20 cellular contexts compared by ENCODE assay signal in genomic region chr14:51117579-51117978, GRCh38. TPM values are rescaled to one million over a fixed set of nuclear protein-coding genes. Genes with fewer than 3 reads are reported as not detected.
DNase-seq lines count a peak whose midpoint lies in the region; ATAC-seq and TF ChIP-seq lines count a peak whose summit lies in the region.
"Had no signal": no experiment of that assay in that cellular context is flagged by ENCODE, and none has a peak within 500 bp of the region (broad histone marks: within the 10 kb centered on the region; RNA-seq: fewer than 3 reads in every experiment).

No MANE protein-coding gene starts in this region.

- CTCF ChIA-PET in activated CD8-positive, alpha-beta T cell treated with anti-CD3 and anti-CD28 coated beads for 36 hours (lab: Charles Lee): no interaction called here
- CTCF ChIA-PET in activated CD8-positive, alpha-beta T cell treated with anti-CD3 and anti-CD28 coated beads, Interleukin-2, amount 10 ng/mL, durations not matched to agents 7 days and 5 days (lab: Charles Lee): no interaction called here
- CTCF ChIA-PET in PC-3 (lab: Charles Lee): no interaction called here

- H3K4me3 Mint-ChIP-seq in activated CD8-positive, alpha-beta T cell treated with anti-CD3 and anti-CD28 coated beads for 36 hours: no peak overlapping the region
- H3K4me3 Mint-ChIP-seq in activated CD8-positive, alpha-beta T cell treated with anti-CD3 and anti-CD28 coated beads, Interleukin-2, amount 10 ng/mL, durations not matched to agents 7 days and 5 days: no peak overlapping the region
- H3K4me3 Mint-ChIP-seq in stimulated activated naive B cell treated with anti-CD40 and anti-IgM and Interleukin-4, amounts not matched to agents 10 μg/mL and 1 μg/mL and 100 μg/mL, for 72 hours: no peak overlapping the region
- H3K4me3 Mint-ChIP-seq: CD4-positive, CD25-positive, alpha-beta regulatory T cell; CD8-positive, alpha-beta T cell; HFFc6 had no signal

- no peaks in the 10 kb centered on the region for H3K36me3 ChIP-seq in DOHH2 (ENCODE audit: control insufficient read depth, low read length)
- no peaks in the 10 kb centered on the region for H3K36me3 ChIP-seq in PC-3 (ENCODE audit: low read depth, low read length)
- H3K36me3 ChIP-seq in GM23248 (ENCODE audit: low read depth): no peaks in the 10 kb centered on the region
- H3K36me3 ChIP-seq: HAP-1 had no signal

- TF ChIP-seq CTCF in activated CD8-positive, alpha-beta T cell treated with anti-CD3 and anti-CD28 coated beads for 36 hours (IDR thresholded peaks at IDR 0.05): no peak
- no peak for TF ChIP-seq CTCF in DOHH2 (IDR thresholded peaks at IDR 0.05; ENCODE audit: low read depth, low read length, poor library complexity, severe bottlenecking)
- TF ChIP-seq CTCF in PC-3 (conservative IDR thresholded peaks at IDR 0.05; ENCODE audit: low read depth, low read length): no peak

- H3F3A ChIP-seq in DOHH2 (ENCODE audit: control insufficient read depth, insufficient read depth): peaks cover 2% of the 10 kb centered on the region; the same call in 1 of the 2 replicates
- H3F3A ChIP-seq in PC-3 (ENCODE audit: low read length, unreplicated experiment): no peaks in the 10 kb centered on the region
- H3F3A ChIP-seq in GM23248 (ENCODE audit: insufficient read depth): no peaks in the 10 kb centered on the region

- H3K4me2 ChIP-seq in DOHH2 (ENCODE audit: low read length) (peak overlapping the region; percentile 37), PC-3 (ENCODE audit: low read length) (no peak overlapping the region), GM23248 (ENCODE audit: unreplicated experiment) (no peak overlapping the region)

- peaks cover 3% of the 10 kb centered on the region for H3K27me3 Mint-ChIP-seq in activated CD8-positive, alpha-beta T cell treated with anti-CD3 and anti-CD28 coated beads for 36 hours
- peaks cover 14% of the 10 kb centered on the region for H3K27me3 Mint-ChIP-seq in activated CD8-positive, alpha-beta T cell treated with anti-CD3 and anti-CD28 coated beads, Interleukin-2, amount 10 ng/mL, durations not matched to agents 7 days and 5 days (ENCODE audit: low read depth)
- peaks cover 0 to 5% of the 10 kb centered on the region in 2 donors for H3K27me3 Mint-ChIP-seq in stimulated activated naive B cell treated with anti-CD40 and anti-IgM and Interleukin-4, amounts not matched to agents 10 μg/mL and 1 μg/mL and 100 μg/mL, for 72 hours

- 67 to 87% methylated on average over 1 of the region's 1 CpG for WGBS in GM23248 (ENCODE audit: low coverage in 1 of 2, low lambda C conversion rate in 2 of 2, missing lambda C conversion rate in 2 of 2), 2 experiments

- H3K4me3 ChIP-seq in DOHH2 (ENCODE audit: low read length): no peak overlapping the region
- H3K4me3 ChIP-seq in PC-3 (ENCODE audit: low read length): no peak overlapping the region
- no peak overlapping the region for H3K4me3 ChIP-seq in GM23248
- H3K4me3 ChIP-seq: GM12878, HAP-1 had no signal

- no peaks in the 10 kb centered on the region for H3K79me2 ChIP-seq in DOHH2 (ENCODE audit: control insufficient read depth, low read length)
- no peaks in the 10 kb centered on the region for H3K79me2 ChIP-seq in PC-3 (ENCODE audit: low read length)
- no peaks in the 10 kb centered on the region for H3K79me2 ChIP-seq in GM23248 (ENCODE audit: insufficient read depth)

- peak; percentile 8 for DNase-seq in activated CD8-positive, alpha-beta T cell treated with anti-CD3 and anti-CD28 coated beads for 36 hours
- no peak for DNase-seq in activated CD8-positive, alpha-beta T cell treated with anti-CD3 and anti-CD28 coated beads, Interleukin-2, amount 10 ng/mL, durations not matched to agents 7 days and 5 days
- no peak for DNase-seq in PC-3
- DNase-seq in stimulated activated naive B cell treated with anti-CD40 and anti-IgM and Interleukin-4, amounts not matched to agents 10 μg/mL and 1 μg/mL and 100 μg/mL, for 72 hours: no peak
- DNase-seq in GM23248: no peak
- DNase-seq in NCI-H526 treated with DMSO at 0.1 percent for 48 hours (lab: John Stamatoyannopoulos, UW): no peak
- DNase-seq in NCI-H2196 treated with DMSO at 0.1 percent for 48 hours (lab: John Stamatoyannopoulos, UW; ENCODE audit: unreplicated experiment): no peak
- DNase-seq: Caco-2; CD4-positive, CD25-positive, alpha-beta regulatory T cell; CD8-positive, alpha-beta T cell; DMS153; DND-41; EL; GDM1; GOT3; HFFc6 had no signal

- in situ Hi-C loops in GM23248 (cut with MboI): no loop called here

- H3K4me1 ChIP-seq in DOHH2 (ENCODE audit: control insufficient read depth, low read length) (peaks cover 59% of the 10 kb centered on the region), PC-3 (ENCODE audit: insufficient read depth, low read length) (no peaks in the 10 kb centered on the region), GM23248 (ENCODE audit: insufficient read depth) (no peaks in the 10 kb centered on the region)
- H3K4me1 ChIP-seq: Caco-2 had no signal

- peaks cover 4% of the 10 kb centered on the region for H3K4me1 Mint-ChIP-seq in activated CD8-positive, alpha-beta T cell treated with anti-CD3 and anti-CD28 coated beads for 36 hours (ENCODE audit: low read depth)
- H3K4me1 Mint-ChIP-seq in activated CD8-positive, alpha-beta T cell treated with anti-CD3 and anti-CD28 coated beads, Interleukin-2, amount 10 ng/mL, durations not matched to agents 7 days and 5 days (ENCODE audit: low read depth): no peaks in the 10 kb centered on the region
- H3K4me1 Mint-ChIP-seq in stimulated activated naive B cell treated with anti-CD40 and anti-IgM and Interleukin-4, amounts not matched to agents 10 μg/mL and 1 μg/mL and 100 μg/mL, for 72 hours: peaks cover 6 to 9% of the 10 kb centered on the region in 2 donors
- H3K4me1 Mint-ChIP-seq: CD4-positive, CD25-positive, alpha-beta regulatory T cell had no signal

- H2AFZ ChIP-seq in PC-3 (ENCODE audit: low read length): no peak overlapping the region
- no peak overlapping the region for H2AFZ ChIP-seq in GM23248

- H3K27ac ChIP-seq in DOHH2 (ENCODE audit: low read depth, low read length) (peak overlapping the region; percentile 52), PC-3 (ENCODE audit: low read length) (no peak overlapping the region), GM23248 (no peak overlapping the region)
- H3K27ac ChIP-seq: C4-2B had no signal

- H3K27ac Mint-ChIP-seq in activated CD8-positive, alpha-beta T cell treated with anti-CD3 and anti-CD28 coated beads for 36 hours: no peak overlapping the region
- H3K27ac Mint-ChIP-seq in activated CD8-positive, alpha-beta T cell treated with anti-CD3 and anti-CD28 coated beads, Interleukin-2, amount 10 ng/mL, durations not matched to agents 7 days and 5 days: no peak overlapping the region
- no peak overlapping the region for H3K27ac Mint-ChIP-seq in stimulated activated naive B cell treated with anti-CD40 and anti-IgM and Interleukin-4, amounts not matched to agents 10 μg/mL and 1 μg/mL and 100 μg/mL, for 72 hours
- H3K27ac Mint-ChIP-seq: CD4-positive, CD25-positive, alpha-beta regulatory T cell; CD8-positive, alpha-beta T cell; HFFc6 had no signal

- H4K20me1 ChIP-seq in DOHH2 (ENCODE audit: control insufficient read depth, insufficient read depth, low read depth, low read length) (no peaks in the 10 kb centered on the region), PC-3 (ENCODE audit: low read length) (no peaks in the 10 kb centered on the region), GM23248 (ENCODE audit: insufficient read depth) (no peaks in the 10 kb centered on the region)

- no peaks in the 10 kb centered on the region for H3K27me3 ChIP-seq in DOHH2 (ENCODE audit: control insufficient read depth, low read length)
- 0 out of 2 replicates have a peak, but pooled peaks cover 15% of the 10 kb centered on the region for H3K27me3 ChIP-seq in PC-3 (ENCODE audit: low read length)
- H3K27me3 ChIP-seq in GM23248 (replicated peaks; ENCODE audit: insufficient read depth): peaks cover 68% of the 10 kb centered on the region

- POLR2A ChIA-PET in activated CD8-positive, alpha-beta T cell treated with anti-CD3 and anti-CD28 coated beads for 36 hours (lab: Charles Lee): no interaction called here
- POLR2A ChIA-PET in activated CD8-positive, alpha-beta T cell treated with anti-CD3 and anti-CD28 coated beads, Interleukin-2, amount 10 ng/mL, durations not matched to agents 7 days and 5 days (lab: Charles Lee): no interaction called here
- POLR2A ChIA-PET in PC-3 (lab: Charles Lee; ENCODE audit: unreplicated experiment): no interaction called here

- BruUV-seq in PC-3 (replicated peaks; lab: Mats Ljungman, UMichigan): no TSS peak

- intact Hi-C loops in activated CD8-positive, alpha-beta T cell treated with anti-CD3 and anti-CD28 coated beads for 36 hours (cut with micrococcal nuclease): no loop called here
- intact Hi-C loops in PC-3 (cut with micrococcal nuclease): no loop called here

- no peaks in the 10 kb centered on the region for H3K36me3 Mint-ChIP-seq in activated CD8-positive, alpha-beta T cell treated with anti-CD3 and anti-CD28 coated beads for 36 hours (ENCODE audit: low read depth)
- no peaks in the 10 kb centered on the region for H3K36me3 Mint-ChIP-seq in activated CD8-positive, alpha-beta T cell treated with anti-CD3 and anti-CD28 coated beads, Interleukin-2, amount 10 ng/mL, durations not matched to agents 7 days and 5 days (ENCODE audit: low read depth)
- H3K36me3 Mint-ChIP-seq in stimulated activated naive B cell treated with anti-CD40 and anti-IgM and Interleukin-4, amounts not matched to agents 10 μg/mL and 1 μg/mL and 100 μg/mL, for 72 hours: no peaks in the 10 kb centered on the region
- H3K36me3 Mint-ChIP-seq: CD4-positive, CD25-positive, alpha-beta regulatory T cell; CD8-positive, alpha-beta T cell had no signal

- no peaks in the 10 kb centered on the region for H3K9me3 Mint-ChIP-seq in activated CD8-positive, alpha-beta T cell treated with anti-CD3 and anti-CD28 coated beads for 36 hours
- no peaks in the 10 kb centered on the region for H3K9me3 Mint-ChIP-seq in activated CD8-positive, alpha-beta T cell treated with anti-CD3 and anti-CD28 coated beads, Interleukin-2, amount 10 ng/mL, durations not matched to agents 7 days and 5 days (ENCODE audit: insufficient read depth)
- no peaks in the 10 kb centered on the region for H3K9me3 Mint-ChIP-seq in stimulated activated naive B cell treated with anti-CD40 and anti-IgM and Interleukin-4, amounts not matched to agents 10 μg/mL and 1 μg/mL and 100 μg/mL, for 72 hours
- H3K9me3 Mint-ChIP-seq: CD8-positive, alpha-beta T cell; HFFc6 had no signal

- peak; percentile 30 for ATAC-seq in activated CD8-positive, alpha-beta T cell treated with anti-CD3 and anti-CD28 coated beads for 36 hours
- ATAC-seq in activated CD8-positive, alpha-beta T cell treated with anti-CD3 and anti-CD28 coated beads, Interleukin-2, amount 10 ng/mL, durations not matched to agents 7 days and 5 days: no peak
- ATAC-seq in PC-3: peak; percentile 14; the same call in 1 of the 2 replicates
- ATAC-seq in stimulated activated naive B cell treated with anti-CD40 and anti-IgM and Interleukin-4, amounts not matched to agents 10 μg/mL and 1 μg/mL and 100 μg/mL, for 72 hours (replicated peaks): peak; percentile 73 to 91
- ATAC-seq: CD8-positive, alpha-beta T cell; GM12878 had no signal

- H3K9me2 ChIP-seq in DOHH2 (replicated peaks; ENCODE audit: control insufficient read depth, low read length): no peaks in the 10 kb centered on the region
- H3K9me2 ChIP-seq in PC-3 (replicated peaks; ENCODE audit: low read length): no peaks in the 10 kb centered on the region
- no peaks in the 10 kb centered on the region for H3K9me2 ChIP-seq in GM23248 (ENCODE audit: insufficient read depth)

- no peak overlapping the region for H3K9ac ChIP-seq in PC-3 (ENCODE audit: low read length)
- H3K9ac ChIP-seq in GM23248: no peak overlapping the region

- H3K9me3 ChIP-seq in DOHH2 (ENCODE audit: control insufficient read depth, insufficient read depth, low read length): no peaks in the 10 kb centered on the region
- H3K9me3 ChIP-seq in PC-3 (ENCODE audit: low read length): no peaks in the 10 kb centered on the region
- no peaks in the 10 kb centered on the region for H3K9me3 ChIP-seq in GM23248 (ENCODE audit: low read depth)
- H3K9me3 ChIP-seq: Caco-2, HAP-1 had no signal

RNA-seq across cellular contexts. Expression of gene TRIM9, which starts 22.7 kb away (rescaled TPM):
- 1 to 10 TPM; 6.5 to 7.2 TPM for total RNA-seq in activated CD8-positive, alpha-beta T cell treated with anti-CD3 and anti-CD28 coated beads for 36 hours
- under 1 TPM; 0.63 to 0.73 TPM for total RNA-seq in activated CD8-positive, alpha-beta T cell treated with anti-CD3 and anti-CD28 coated beads, Interleukin-2, amount 10 ng/mL, durations not matched to agents 7 days and 5 days
- total RNA-seq in PC-3 (2014; rRNA removed): 2.5 and 2.6 TPM in 2 replicates
- total RNA-seq in GM23248 (2014; rRNA removed; shearing (Covaris generic)): 0.32 TPM in 1 of 2 replicates, not detected in the other
- polyA plus RNA-seq in GM23248 (2016; fragmentation: Nextera tagmentation; extraction: Ambion mirVana): 0.25 TPM in 1 of 2 replicates, not detected in the other
